15 cellular contexts compared by ENCODE assay signal in the genomic region with DNA sequence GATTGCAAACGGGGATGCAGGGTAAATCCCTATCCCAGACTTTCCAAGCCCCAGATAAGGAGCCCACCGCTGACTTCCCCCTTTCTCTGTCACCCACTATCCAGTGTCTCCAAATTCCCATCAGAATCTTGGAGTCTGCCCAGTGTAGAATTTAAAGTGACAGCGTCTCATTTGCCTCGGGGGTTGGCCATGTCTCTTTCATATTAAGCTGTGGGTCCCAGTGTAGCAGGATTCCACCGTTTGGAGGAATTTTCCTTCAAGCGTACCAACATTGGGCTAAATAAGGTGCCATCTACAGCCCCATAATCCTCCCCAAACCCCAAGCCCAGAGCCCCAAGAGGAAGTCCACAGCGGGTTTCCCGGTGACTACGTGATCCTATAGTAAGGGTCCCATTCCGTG. TPM values are rescaled to one million over a fixed set of nuclear protein-coding genes. Genes with fewer than 3 reads are reported as not detected.
DNase-seq lines count a peak whose midpoint lies in the region; ATAC-seq and TF ChIP-seq lines count a peak whose summit lies in the region.
"Had no signal": no experiment of that assay in that cellular context is flagged by ENCODE, and none has a peak within 500 bp of the region (broad histone marks: within the 10 kb centered on the region; RNA-seq: fewer than 3 reads in every experiment).

No MANE protein-coding gene starts in this region.

- no peaks in the 10 kb centered on the region for H3K9me3 ChIP-seq in skeletal muscle satellite cell (replicated peaks; ENCODE audit: low read length)

- H3K9me3 Mint-ChIP-seq in brain, result peaks cover 0 to 10% (median 0%) of the 10 kb centered on the region in 5 experiments

- no peak for TF ChIP-seq CTCF in brain (conservative IDR thresholded peaks at IDR 0.05)

- DNase-seq in DMS53 (lab: John Stamatoyannopoulos, UW), result peak; percentile 47
- no peak for DNase-seq in DMS53 treated with DMSO at 0.1 percent for 48 hours (lab: John Stamatoyannopoulos, UW; ENCODE audit: unreplicated experiment)
- DNase-seq in inferior parietal cortex (ENCODE audit: extremely low spot score), result peak; percentile 68
- no peak for DNase-seq in dedifferentiated amniotic fluid mesenchymal stem cell (ENCODE audit: extremely low spot score)
- DNase-seq: activated CD4-positive, alpha-beta T cell treated with anti-CD3 and anti-CD28 coated beads, Interleukin-2, amount 50 U/mL, for 4 hours; activated effector memory CD4-positive, alpha-beta T cell treated with anti-CD3 and anti-CD28 coated beads, Interleukin-2, amount 50 U/mL, for 16 hours; naive thymus-derived CD8-positive, alpha-beta T cell; PC-3; spleen had no signal

- peak overlapping the region; percentile 90 for H3K4me2 ChIP-seq in skeletal muscle satellite cell (ENCODE audit: low read length)

- H3K4me3 Mint-ChIP-seq in brain, result peak overlapping the region; percentile 91 to 99 (median 97)
- H3K4me3 Mint-ChIP-seq: T-helper 1 cell treated with Interleukin-12 subunit alpha and Interleukin-12 subunit beta and Interleukin-4 antibody, amounts not matched to agents 30 μg/mL and 1 μg/mL, for 36 hours had no signal

- no peak for ATAC-seq in GM21515 (IDR thresholded peaks at IDR 0.05; ENCODE audit: unreplicated experiment)
- ATAC-seq in HG02642 (IDR thresholded peaks at IDR 0.05; ENCODE audit: poor library complexity, unreplicated experiment), result no peak
- ATAC-seq: naive thymus-derived CD8-positive, alpha-beta T cell; PC-3 had no signal

- H3K4me1 ChIP-seq in skeletal muscle satellite cell (ENCODE audit: control insufficient read depth, insufficient read depth, low read length), result peaks cover 10% of the 10 kb centered on the region

- H3K9ac ChIP-seq in skeletal muscle satellite cell (ENCODE audit: low read depth, low read length), result peak overlapping the region; percentile 65

- peaks cover 51% of the 10 kb centered on the region for H3K27me3 Mint-ChIP-seq in brain

- H3K27ac Mint-ChIP-seq in brain, result peak overlapping the region; percentile 58 to 97 (median 92)
- H3K27ac Mint-ChIP-seq: naive thymus-derived CD8-positive, alpha-beta T cell; T-helper 1 cell treated with Interleukin-12 subunit alpha and Interleukin-12 subunit beta and Interleukin-4 antibody, amounts not matched to agents 30 μg/mL and 1 μg/mL, for 36 hours had no signal

- H3K27me3 ChIP-seq in skeletal muscle satellite cell (ENCODE audit: control insufficient read depth, insufficient read depth, low read length), result peaks cover 30% of the 10 kb centered on the region

- no peaks in the 10 kb centered on the region for H3K36me3 ChIP-seq in skeletal muscle satellite cell (ENCODE audit: insufficient read depth, low read length)
- H3K36me3 ChIP-seq: spleen had no signal

- H3K4me1 Mint-ChIP-seq in brain, result peaks cover 58% of the 10 kb centered on the region

- H3K4me3 ChIP-seq in skeletal muscle satellite cell (ENCODE audit: low read length), result peak overlapping the region; percentile 71

- H3K36me3 Mint-ChIP-seq in brain, result peaks cover 8% of the 10 kb centered on the region

RNA-seq across cellular contexts. Expression of gene BRINP1, which starts 1.1 kb away (rescaled TPM):
- polyA plus RNA-seq in brain (ENCODE audit: insufficient read depth, low read depth, low replicate concordance), result 25.0 TPM
- total RNA-seq in skeletal muscle satellite cell (2012; rRNA removed), result 0.76 and 2.0 TPM in 2 replicates
- total RNA-seq: A172; naive thymus-derived CD8-positive, alpha-beta T cell; PC-3 had no signal
- polyA plus RNA-seq: naive thymus-derived CD8-positive, alpha-beta T cell had no signal

Comparison
In these comparisons a context has a peak if more than half of its experiments do, and no peak if none do; other contexts are left out.
1. DNase-seq: peak in DMS53 (single experiment) and inferior parietal cortex (single experiment); none in DMS53 treated with DMSO at 0.1 percent for 48 hours (single experiment) and dedifferentiated amniotic fluid mesenchymal stem cell (single experiment).